Comparison of ENCODE assay signal across 8 cellular contexts in genomic region chr1:172950528-172950927, GRCh38.
"Had no signal": no experiment of that assay in that cellular context is flagged by ENCODE, and none has a peak within 500 bp of the region (broad histone marks: within the 10 kb centered on the region; RNA-seq: fewer than 3 reads in every experiment).

No MANE protein-coding gene starts in this region.

- DNase-seq: GM23248, GOT3, H7, KG1 had no signal

- ATAC-seq: HCT116, HepG2, K562 had no signal

- H3K4me3 ChIP-seq: GM23248, HAP-1, K562 had no signal

- FAIRE-seq: HepG2, K562 had no signal
